ENCODE assay signal across 15 cellular contexts in genomic region chr12:49489720-49490119, GRCh38. TPM values are rescaled to one million over a fixed set of nuclear protein-coding genes. Genes with fewer than 3 reads are reported as not detected.
DNase-seq lines count a peak whose midpoint lies in the region; ATAC-seq, FAIRE-seq and TF ChIP-seq lines count a peak whose summit lies in the region.
"Had no signal": no experiment of that assay in that cellular context is flagged by ENCODE, and none has a peak within 500 bp of the region (broad histone marks: within the 10 kb centered on the region; RNA-seq: fewer than 3 reads in every experiment).

No MANE protein-coding gene starts in this region.

- no peaks in the 10 kb centered on the region for H3K9me3 Mint-ChIP-seq in mesothelial cell of epicardium

- peak; percentile 90 for DNase-seq in EL
- peak; percentile 47 for DNase-seq in NCI-H82 (lab: John Stamatoyannopoulos, UW)
- DNase-seq in bronchial epithelial cell (ENCODE audit: low read depth): peak; percentile 97
- DNase-seq in mesothelial cell of epicardium (ENCODE audit: low spot score in 2 of 2, unreplicated experiment in 2 of 2): no peak
- DNase-seq in NCI-H2227 (lab: John Stamatoyannopoulos, UW; ENCODE audit: unreplicated experiment): no peak
- no peak for DNase-seq in DMS79 treated with DMSO at 0.1 percent for 48 hours (lab: John Stamatoyannopoulos, UW)
- DNase-seq: activated CD4-positive, alpha-beta T cell treated with anti-CD3 and anti-CD28 coated beads for 48 hours; cerebellar nuclear complex; left ventricle myocardium superior; NCI-H1417 treated with DMSO at 0.1 percent for 48 hours; NCI-H524 treated with DMSO at 0.1 percent for 48 hours had no signal

- H3K4me3 ChIP-seq in bronchial epithelial cell (ENCODE audit: low read depth, low read length): no peak overlapping the region

- peak overlapping the region; percentile 31 for H3K27ac Mint-ChIP-seq in mesothelial cell of epicardium

- H3K36me3 Mint-ChIP-seq in mesothelial cell of epicardium: peaks cover 12% of the 10 kb centered on the region

- H3K27me3 ChIP-seq in bronchial epithelial cell (ENCODE audit: control insufficient read depth, insufficient read depth, low read length): no peaks in the 10 kb centered on the region
- H3K27me3 ChIP-seq: neutrophil had no signal

- no peak for FAIRE-seq in bronchial epithelial cell (lab: Jason Lieb, UNC)
- FAIRE-seq: frontal cortex had no signal

- peaks cover 31% of the 10 kb centered on the region for H3K4me1 Mint-ChIP-seq in mesothelial cell of epicardium

- H3K36me3 ChIP-seq in bronchial epithelial cell (ENCODE audit: control insufficient read depth, insufficient read depth, low read length): peaks cover 1% of the 10 kb centered on the region
- H3K36me3 ChIP-seq: neutrophil had no signal

- H3K27me3 Mint-ChIP-seq in mesothelial cell of epicardium (ENCODE audit: low read depth): no peaks in the 10 kb centered on the region

- H3K4me3 Mint-ChIP-seq in mesothelial cell of epicardium: no peak overlapping the region

- ATAC-seq in GM21390 (IDR thresholded peaks at IDR 0.05; ENCODE audit: unreplicated experiment): no peak
- ATAC-seq in GM21786 (IDR thresholded peaks at IDR 0.05; ENCODE audit: unreplicated experiment): no peak
- ATAC-seq: left ventricle myocardium superior had no signal

- peak; percentile 28 for TF ChIP-seq CTCF in bronchial epithelial cell (IDR thresholded peaks at IDR 0.05; ENCODE audit: insufficient read depth, low read length, severe bottlenecking)
- no peak for TF ChIP-seq CTCF in mesothelial cell of epicardium (IDR thresholded peaks at IDR 0.05; ENCODE audit: unreplicated experiment)

RNA-seq across cellular contexts. Expression of gene KCNH3, which starts 49.1 kb away (rescaled TPM):
- total RNA-seq in bronchial epithelial cell: under 0.01 TPM in 2 replicates
- total RNA-seq in mesothelial cell of epicardium: 1.8 to 2.5 TPM (median 2.3 TPM) in 3 replicates

Comparison
In these comparisons a context has a peak if more than half of its experiments do, and no peak if none do; other contexts are left out.
1. DNase-seq: peak in EL (single experiment), NCI-H82 (single experiment) and bronchial epithelial cell (single experiment); none in mesothelial cell of epicardium (0 of 2), NCI-H2227 (single experiment) and DMS79 treated with DMSO at 0.1 percent for 48 hours (single experiment).